Comparison of ENCODE assay signal across 22 cellular contexts in the genomic region with DNA sequence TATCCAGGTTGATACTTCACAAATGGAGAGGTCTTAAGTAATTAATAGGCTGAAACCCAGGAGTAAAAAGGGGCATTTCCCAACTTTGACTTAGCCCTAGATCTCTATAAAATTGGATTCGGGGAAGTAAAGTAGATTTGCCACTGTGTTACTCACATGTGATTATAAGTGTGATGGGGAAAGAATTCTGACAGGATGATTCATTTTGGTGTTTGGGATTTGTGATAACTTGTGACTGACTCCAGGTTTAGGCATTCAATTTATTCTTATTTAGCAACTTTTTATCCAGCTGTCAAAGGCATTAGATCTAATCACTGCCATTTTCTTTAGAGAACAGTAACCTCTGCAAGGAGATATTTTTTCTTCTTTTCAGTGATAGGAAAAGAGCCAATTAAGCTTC.
DNase-seq lines count a peak whose midpoint lies in the region; ATAC-seq and TF ChIP-seq lines count a peak whose summit lies in the region.
"Had no signal": no experiment of that assay in that cellular context is flagged by ENCODE, and none has a peak within 500 bp of the region (broad histone marks: within the 10 kb centered on the region; RNA-seq: fewer than 3 reads in every experiment).

No MANE protein-coding gene starts in this region.

- ATAC-seq in HG03108 (IDR thresholded peaks at IDR 0.05; ENCODE audit: unreplicated experiment) (no peak), GM19324 (IDR thresholded peaks at IDR 0.05; ENCODE audit: low FRiP score, unreplicated experiment) (no peak), HG02981 (IDR thresholded peaks at IDR 0.05; ENCODE audit: unreplicated experiment) (no peak)
- ATAC-seq: lower lobe of right lung, upper lobe of right lung had no signal

- TF ChIP-seq CTCF in mammary epithelial cell (conservative IDR thresholded peaks at IDR 0.05 in 1 of 2, IDR thresholded peaks at IDR 0.05 in 1 of 2; ENCODE audit: extremely low read depth in 1 of 2, insufficient read depth in 1 of 2, low read depth in 1 of 2, low read length in 2 of 2), result no peak

- no peaks in the 10 kb centered on the region for H3K79me2 ChIP-seq in mammary epithelial cell (ENCODE audit: insufficient read depth, low read length)
- H3K79me2 ChIP-seq: hepatocyte had no signal

- H2AFZ ChIP-seq in mammary epithelial cell (ENCODE audit: low read depth, low read length), result no peak overlapping the region
- H2AFZ ChIP-seq: hepatocyte had no signal

- dilution Hi-C loops in mammary epithelial cell (cut with HindIII; ENCODE audit: low sequenced_read_pairs), result no loop called here

- no peaks in the 10 kb centered on the region for H3K9me3 ChIP-seq in mammary epithelial cell (replicated peaks; ENCODE audit: insufficient read depth, low read length)
- H3K9me3 ChIP-seq: BLaER1, Caco-2, lower lobe of right lung, upper lobe of right lung had no signal

- H3K27ac Mint-ChIP-seq in immature natural killer cell, result no peak overlapping the region
- H3K27ac Mint-ChIP-seq: activated CD4-positive, alpha-beta T cell treated with anti-CD3 and anti-CD28 coated beads, Interleukin-2, amount 10 ng/mL, durations not matched to agents 24 days and 14 days; activated naive CD4-positive, alpha-beta T cell treated with anti-CD3 and anti-CD28 coated beads, Interleukin-2, amount 10 ng/mL, durations not matched to agents 7 days and 5 days had no signal

- no peaks in the 10 kb centered on the region for H3K36me3 Mint-ChIP-seq in immature natural killer cell
- H3K36me3 Mint-ChIP-seq: activated naive CD4-positive, alpha-beta T cell treated with anti-CD3 and anti-CD28 coated beads, Interleukin-2, amount 10 ng/mL, durations not matched to agents 7 days and 5 days had no signal

- in situ Hi-C loops in mammary epithelial cell (cut with MboI; ENCODE audit: low sequenced_read_pairs in 2 of 2), result no loop called here

- H3K27me3 Mint-ChIP-seq in immature natural killer cell (ENCODE audit: low read depth in 3 of 3), result peaks cover 2 to 3% (median 3%) of the 10 kb centered on the region in 3 donors
- H3K27me3 Mint-ChIP-seq: activated CD4-positive, alpha-beta T cell treated with anti-CD3 and anti-CD28 coated beads, Interleukin-2, amount 10 ng/mL, durations not matched to agents 24 days and 14 days; activated naive CD4-positive, alpha-beta T cell treated with anti-CD3 and anti-CD28 coated beads, Interleukin-2, amount 10 ng/mL, durations not matched to agents 7 days and 5 days had no signal

- H3K4me3 ChIP-seq in mammary epithelial cell (replicated peaks in 1 of 3; ENCODE audit: insufficient read depth in 1 of 3, low read depth in 2 of 3, low read length in 3 of 3), result no peak overlapping the region
- H3K4me3 ChIP-seq: BLaER1, hepatocyte, lower lobe of right lung, upper lobe of right lung had no signal

- peaks cover 0 to 7% (median 2%) of the 10 kb centered on the region in 6 donors for H3K9me3 Mint-ChIP-seq in immature natural killer cell
- H3K9me3 Mint-ChIP-seq: activated CD4-positive, alpha-beta T cell treated with anti-CD3 and anti-CD28 coated beads, Interleukin-2, amount 10 ng/mL, durations not matched to agents 24 days and 14 days; activated naive CD4-positive, alpha-beta T cell treated with anti-CD3 and anti-CD28 coated beads, Interleukin-2, amount 10 ng/mL, durations not matched to agents 7 days and 5 days had no signal

- CTCF ChIA-PET in mammary epithelial cell (lab: Charles Lee; ENCODE audit: low non-redundant PET), result no interaction called here

- no peaks in the 10 kb centered on the region for H4K20me1 ChIP-seq in mammary epithelial cell (ENCODE audit: insufficient read depth, low read length)
- H4K20me1 ChIP-seq: BLaER1 had no signal

- H3K36me3 ChIP-seq in mammary epithelial cell (ENCODE audit: insufficient read depth, low read length), result no peaks in the 10 kb centered on the region
- H3K36me3 ChIP-seq: BLaER1, lower lobe of right lung, upper lobe of right lung, WERI-Rb-1 had no signal

- DNase-seq in A172 (ENCODE audit: low spot score) (peak; percentile 4), M059J (ENCODE audit: low read depth) (peak; percentile 29), mammary epithelial cell (peak; percentile 81), iris pigment epithelial cell (ENCODE audit: low read depth) (peak; percentile 24), immature natural killer cell (no peak)
- DNase-seq: activated CD4-positive, alpha-beta T cell treated with anti-CD3 and anti-CD28 coated beads, Interleukin-2, amount 10 ng/mL, durations not matched to agents 24 days and 14 days; activated naive CD4-positive, alpha-beta T cell treated with anti-CD3 and anti-CD28 coated beads, Interleukin-2, amount 10 ng/mL, durations not matched to agents 7 days and 5 days; Caco-2; DND-41; foreskin melanocyte; lower lobe of right lung; NCI-H1048; NCI-H1694 treated with DMSO at 0.1 percent for 48 hours; NCI-H2171 treated with DMSO at 0.1 percent for 48 hours; NCI-H526 treated with DMSO at 0.1 percent for 48 hours; upper lobe of right lung; WERI-Rb-1 had no signal

- 0% methylated on average over 1 of the region's 1 CpG for WGBS in mammary epithelial cell (ENCODE audit: low coverage, missing lambda C conversion rate)

- no peaks in the 10 kb centered on the region for H3K4me1 Mint-ChIP-seq in immature natural killer cell
- H3K4me1 Mint-ChIP-seq: activated CD4-positive, alpha-beta T cell treated with anti-CD3 and anti-CD28 coated beads, Interleukin-2, amount 10 ng/mL, durations not matched to agents 24 days and 14 days; activated naive CD4-positive, alpha-beta T cell treated with anti-CD3 and anti-CD28 coated beads, Interleukin-2, amount 10 ng/mL, durations not matched to agents 7 days and 5 days had no signal

- H3K9ac ChIP-seq in mammary epithelial cell (ENCODE audit: insufficient read depth, low read length), result no peak overlapping the region
- H3K9ac ChIP-seq: BLaER1 had no signal

- intact Hi-C loops in mammary epithelial cell (cut with micrococcal nuclease), result no loop called here

- H3K27me3 ChIP-seq in mammary epithelial cell (ENCODE audit: insufficient read depth, low read length), result no peaks in the 10 kb centered on the region
- H3K27me3 ChIP-seq: BLaER1, hepatocyte, upper lobe of right lung had no signal

- H3K4me3 Mint-ChIP-seq in immature natural killer cell, result no peak overlapping the region
- H3K4me3 Mint-ChIP-seq: activated CD4-positive, alpha-beta T cell treated with anti-CD3 and anti-CD28 coated beads, Interleukin-2, amount 10 ng/mL, durations not matched to agents 24 days and 14 days; activated naive CD4-positive, alpha-beta T cell treated with anti-CD3 and anti-CD28 coated beads, Interleukin-2, amount 10 ng/mL, durations not matched to agents 7 days and 5 days had no signal

- peak overlapping the region; percentile 53 for H3K4me2 ChIP-seq in mammary epithelial cell (ENCODE audit: insufficient read depth, low read depth, low read length)
- H3K4me2 ChIP-seq: BLaER1, hepatocyte had no signal

- no TSS peak for BruUV-seq in mammary epithelial cell (replicated peaks; lab: Mats Ljungman, UMichigan)

- no peak overlapping the region for H3K27ac ChIP-seq in mammary epithelial cell (ENCODE audit: insufficient read depth, low read depth, low read length)
- H3K27ac ChIP-seq: BLaER1, hepatocyte, lower lobe of right lung, upper lobe of right lung, WERI-Rb-1 had no signal

- peaks cover 16% of the 10 kb centered on the region for H3K4me1 ChIP-seq in mammary epithelial cell (ENCODE audit: insufficient read depth, low read length)
- H3K4me1 ChIP-seq: Caco-2, lower lobe of right lung, upper lobe of right lung had no signal

Comparison
In these comparisons a context has a peak if more than half of its experiments do, and no peak if none do; other contexts are left out.
1. DNase-seq: peak in A172 (single experiment), M059J (single experiment), mammary epithelial cell (single experiment) and iris pigment epithelial cell (single experiment); none in immature natural killer cell (0 of 3).